2 cellular contexts compared by ENCODE assay signal in genomic region chr13:44044544-44045178, GRCh38.
TF ChIP-seq lines count a peak whose summit lies in the region.

No MANE protein-coding gene starts in this region.

TF ChIP-seq in neural cell, 6 proteins besides CTCF, POLR2A, EP300 and RAD21:
- TF ChIP-seq POLR2AphosphoS5 (IDR thresholded peaks at IDR 0.05) (no peak), REST (IDR thresholded peaks at IDR 0.05; ENCODE audit: borderline replicate concordance) (no peak), TAF1 (IDR thresholded peaks at IDR 0.05; ENCODE audit: low read depth) (no peak), MXI1 (conservative IDR thresholded peaks at IDR 0.05; ENCODE audit: poor library complexity, severe bottlenecking) (no peak)

TF ChIP-seq in HepG2, 621 proteins besides CTCF, POLR2A, EP300 and RAD21:
- no peak for TF ChIP-seq ZBTB7A (CRISPR knock-in tag; IDR thresholded peaks at IDR 0.05)
- no peak for TF ChIP-seq MAFF (IDR thresholded peaks at IDR 0.05; ENCODE audit: low read depth, low read length)
- no peak for TF ChIP-seq ZNF556 (CRISPR knock-in tag; IDR thresholded peaks at IDR 0.05; ENCODE audit: borderline replicate concordance)
- no peak for TF ChIP-seq ZNF513 (CRISPR knock-in tag; conservative IDR thresholded peaks at IDR 0.05)
- TF ChIP-seq PRMT3 (CRISPR knock-in tag; IDR thresholded peaks at IDR 0.05; ENCODE audit: borderline replicate concordance, low read depth) = no peak
- no peak for TF ChIP-seq HDAC1 (CRISPR knock-in tag; IDR thresholded peaks at IDR 0.05)
- no peak for TF ChIP-seq FUBP1 (CRISPR knock-in tag; IDR thresholded peaks at IDR 0.05; ENCODE audit: borderline replicate concordance)
